ENCODE assay signal across 10 cellular contexts in genomic region chr20:54153847-54154246, GRCh38. TPM values are rescaled to one million over a fixed set of nuclear protein-coding genes. Genes with fewer than 3 reads are reported as not detected.
"Had no signal": no experiment of that assay in that cellular context is flagged by ENCODE, and none has a peak within 500 bp of the region (broad histone marks: within the 10 kb centered on the region; RNA-seq: fewer than 3 reads in every experiment).

No MANE protein-coding gene starts in this region.

- DNase-seq: GM23248, GOT3, H7, H9, HCEC 1CT, HFFc6 had no signal

- H3K4me3 Mint-ChIP-seq: GM23338, H9, HFFc6 had no signal

- H3K9ac ChIP-seq: GM23248 had no signal

- FAIRE-seq: H1, H54 had no signal

- H2AFZ ChIP-seq: GM23248, GM23338 had no signal

- H3K36me3 ChIP-seq: HAP-1 had no signal

- H3K27ac Mint-ChIP-seq: GM23338, HFFc6 had no signal

- ATAC-seq: GM23338 had no signal

- H3K4me3 ChIP-seq: GM23248, GM23338, HAP-1 had no signal

- H3K4me1 ChIP-seq: HAP-1 had no signal

- H3K27ac ChIP-seq: GM23248 had no signal

- H3K9me3 Mint-ChIP-seq: GM23338, H9, HFFc6 had no signal

- H3K4me2 ChIP-seq: GM23338 had no signal

- H3K9me3 ChIP-seq: HAP-1 had no signal

RNA-seq across cellular contexts. Expression of gene CYP24A1, which starts 19.9 kb away (rescaled TPM):
- total RNA-seq: GM23338, H1, H9 had no signal
- polyA plus RNA-seq: H1 had no signal
